22 cellular contexts compared by ENCODE assay signal in the genomic region with DNA sequence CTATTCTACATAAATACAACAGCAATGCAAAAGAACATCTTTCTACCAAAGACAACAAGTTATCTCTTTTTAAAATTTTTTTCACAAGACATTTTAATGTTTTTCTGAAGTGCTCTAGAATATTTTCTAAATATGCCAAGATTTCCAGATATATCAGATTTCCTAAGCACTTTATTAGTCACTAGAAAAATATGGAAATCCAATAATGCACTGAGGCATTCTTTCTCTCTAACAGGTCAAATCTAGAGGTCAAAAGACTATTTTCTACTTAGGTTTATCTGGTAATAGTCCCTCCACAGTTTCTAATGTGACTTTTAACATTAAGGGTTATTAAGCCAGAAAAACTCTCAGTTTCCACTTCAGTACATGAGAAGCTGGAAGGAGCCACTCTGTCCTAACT.
"Had no signal": no experiment of that assay in that cellular context is flagged by ENCODE, and none has a peak within 500 bp of the region (broad histone marks: within the 10 kb centered on the region; RNA-seq: fewer than 3 reads in every experiment).

No MANE protein-coding gene starts in this region.

- H3K27ac Mint-ChIP-seq: activated T-cell treated with anti-CD3 and anti-CD28 coated beads, Interleukin-2, amount 50 U/mL, for 72 hours; dendritic cell treated with granulocyte-macrophage colony-stimulating factor and Interleukin-4, amounts not matched to agents 40 ng/mL and 50 ng/mL, for 4 days; stimulated activated naive CD8-positive, alpha-beta T cell treated with anti-CD3 and anti-CD28 coated beads, Interleukin-15, amount 100 ng/mL, for 72 hours had no signal

- H3K27me3 Mint-ChIP-seq: dendritic cell treated with granulocyte-macrophage colony-stimulating factor and Interleukin-4, amounts not matched to agents 40 ng/mL and 50 ng/mL, for 4 days; stimulated activated naive CD8-positive, alpha-beta T cell treated with anti-CD3 and anti-CD28 coated beads, Interleukin-15, amount 100 ng/mL, for 72 hours had no signal

- H3K4me3 ChIP-seq: left lung, ovary, psoas muscle, skin epidermis, suprapubic skin, transverse colon, uterus had no signal

- H3K9me3 ChIP-seq: ovary, psoas muscle, suprapubic skin, uterus had no signal

- H3K4me1 ChIP-seq: left lung, psoas muscle, suprapubic skin, transverse colon, uterus had no signal

- H3K9me3 Mint-ChIP-seq: dendritic cell treated with granulocyte-macrophage colony-stimulating factor and Interleukin-4, amounts not matched to agents 40 ng/mL and 50 ng/mL, for 4 days had no signal

- FAIRE-seq: astrocyte, bronchial epithelial cell had no signal

- H3K4me1 Mint-ChIP-seq: stimulated activated naive CD8-positive, alpha-beta T cell treated with anti-CD3 and anti-CD28 coated beads, Interleukin-15, amount 100 ng/mL, for 72 hours had no signal

- H3K4me3 Mint-ChIP-seq: activated T-cell treated with anti-CD3 and anti-CD28 coated beads, Interleukin-2, amount 50 U/mL, for 72 hours; dendritic cell treated with granulocyte-macrophage colony-stimulating factor and Interleukin-4, amounts not matched to agents 40 ng/mL and 50 ng/mL, for 4 days; stimulated activated naive CD8-positive, alpha-beta T cell treated with anti-CD3 and anti-CD28 coated beads, Interleukin-15, amount 100 ng/mL, for 72 hours had no signal

- H3K27ac ChIP-seq: left lung, ovary, psoas muscle, skin epidermis, suprapubic skin, transverse colon, uterus had no signal

- H3K36me3 ChIP-seq: left lung, ovary, suprapubic skin, transverse colon, uterus had no signal

- H3K27me3 ChIP-seq: left lung, ovary, suprapubic skin, transverse colon, uterus had no signal

- DNase-seq: activated CD8-positive, alpha-beta memory T cell treated with anti-CD3 and anti-CD28 coated beads for 24 hours; activated CD8-positive, alpha-beta memory T cell treated with anti-CD3 and anti-CD28 coated beads, Interleukin-2, amount 50 U/mL, for 48 hours; activated effector memory CD4-positive, alpha-beta T cell treated with anti-CD3 and anti-CD28 coated beads, Interleukin-2, amount 50 U/mL, for 16 hours; activated naive CD4-positive, alpha-beta T cell treated with anti-CD3 and anti-CD28 coated beads, Interleukin-2, amount 50 U/mL, for 16 hours; activated T-cell treated with anti-CD3 and anti-CD28 coated beads, Interleukin-2, amount 50 U/mL, for 72 hours; cerebellar nuclear complex; effector CD8-positive, alpha-beta T cell; foreskin melanocyte; left lung; mammary epithelial cell; ovary; psoas muscle; right cardiac atrium; stimulated activated naive CD8-positive, alpha-beta T cell treated with anti-CD3 and anti-CD28 coated beads, Interleukin-15, amount 100 ng/mL, for 72 hours; T1000; transverse colon; uterus had no signal
